In the genomic region with DNA sequence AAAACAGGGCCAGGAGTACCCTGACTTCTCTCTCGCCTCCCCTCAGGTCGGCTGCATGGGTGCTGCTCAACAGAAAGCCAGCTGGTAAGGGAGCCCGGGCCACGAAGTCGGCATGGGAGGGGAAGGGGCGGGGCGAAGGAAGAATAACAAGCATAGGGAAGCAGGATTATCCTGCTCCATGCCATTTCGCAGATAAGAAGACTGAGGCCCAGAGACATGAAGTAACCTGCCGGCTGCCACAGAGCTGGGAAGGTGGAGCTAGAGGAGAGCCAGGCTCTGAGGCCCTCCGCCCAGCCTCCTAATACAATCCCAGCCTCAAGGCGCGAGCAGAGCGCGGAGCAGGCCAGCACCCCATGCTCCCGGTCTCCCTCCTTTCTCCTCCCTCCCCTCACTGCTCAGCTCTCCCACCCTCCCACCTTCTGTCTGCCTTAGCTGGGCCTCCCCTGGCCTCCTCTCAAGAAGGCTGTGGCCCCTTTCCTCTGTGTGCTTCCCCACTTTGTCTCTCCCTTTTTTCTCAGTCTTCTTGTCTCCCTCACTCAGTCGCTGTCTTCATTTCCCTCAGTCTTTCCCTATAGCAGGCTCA, we compare ENCODE assay signal across 8 cellular contexts. TPM values are rescaled to one million over a fixed set of nuclear protein-coding genes. Genes with fewer than 3 reads are reported as not detected.
DNase-seq lines count a peak whose midpoint lies in the region; ATAC-seq lines count a peak whose summit lies in the region.

No MANE protein-coding gene starts in this region.

- H3K4me1 ChIP-seq in iPS-18a (ENCODE audit: control insufficient read depth, low read depth, low read length): peaks cover 40% of the 10 kb centered on the region

- peak overlapping the region; percentile 56 for H3K9ac ChIP-seq in iPS-18a (ENCODE audit: low read length)

- in situ Hi-C loops in ACHN (cut with HindIII; ENCODE audit: low pct_ligation_motif_present, low pct_unique_long_range_greater_than_20kb, low sequenced_read_pairs): no loop called here

- H3K4me1 Mint-ChIP-seq in activated naive CD8-positive, alpha-beta T cell treated with anti-CD3 and anti-CD28 coated beads for 36 hours: peaks cover 27% of the 10 kb centered on the region
- peaks cover 44% of the 10 kb centered on the region for H3K4me1 Mint-ChIP-seq in stimulated activated naive CD8-positive, alpha-beta T cell treated with anti-CD3 and anti-CD28 coated beads, Interleukin-15, Interleukin-2, amounts not matched to agents 100 ng/mL and 50 ng/mL, for 24 hours (ENCODE audit: low read depth)

- peak overlapping the region; percentile 55 for H3K4me3 ChIP-seq in iPS-18a (ENCODE audit: low read length)

- H3K9me3 ChIP-seq in iPS-18a (ENCODE audit: control insufficient read depth, low read depth, low read length): no peaks in the 10 kb centered on the region

- no peaks in the 10 kb centered on the region for H3K36me3 ChIP-seq in iPS-18a (ENCODE audit: control insufficient read depth, low read depth, low read length)

- H3K27me3 Mint-ChIP-seq in activated naive CD8-positive, alpha-beta T cell treated with anti-CD3 and anti-CD28 coated beads for 36 hours: no peaks in the 10 kb centered on the region
- H3K27me3 Mint-ChIP-seq in stimulated activated naive CD8-positive, alpha-beta T cell treated with anti-CD3 and anti-CD28 coated beads, Interleukin-15, Interleukin-2, amounts not matched to agents 100 ng/mL and 50 ng/mL, for 24 hours: no peaks in the 10 kb centered on the region

- peak overlapping the region; percentile 91 for H3K27ac Mint-ChIP-seq in activated naive CD8-positive, alpha-beta T cell treated with anti-CD3 and anti-CD28 coated beads for 36 hours
- H3K27ac Mint-ChIP-seq in stimulated activated naive CD8-positive, alpha-beta T cell treated with anti-CD3 and anti-CD28 coated beads, Interleukin-15, Interleukin-2, amounts not matched to agents 100 ng/mL and 50 ng/mL, for 24 hours: peak overlapping the region; percentile 97

- peak overlapping the region; percentile 68 for H3K4me3 Mint-ChIP-seq in activated naive CD8-positive, alpha-beta T cell treated with anti-CD3 and anti-CD28 coated beads for 36 hours
- H3K4me3 Mint-ChIP-seq in stimulated activated naive CD8-positive, alpha-beta T cell treated with anti-CD3 and anti-CD28 coated beads, Interleukin-15, Interleukin-2, amounts not matched to agents 100 ng/mL and 50 ng/mL, for 24 hours: peak overlapping the region; percentile 67

- no peaks in the 10 kb centered on the region for H3K9me3 Mint-ChIP-seq in activated naive CD8-positive, alpha-beta T cell treated with anti-CD3 and anti-CD28 coated beads for 36 hours
- H3K9me3 Mint-ChIP-seq in stimulated activated naive CD8-positive, alpha-beta T cell treated with anti-CD3 and anti-CD28 coated beads, Interleukin-15, Interleukin-2, amounts not matched to agents 100 ng/mL and 50 ng/mL, for 24 hours: no peaks in the 10 kb centered on the region

- no peaks in the 10 kb centered on the region for H3K36me3 Mint-ChIP-seq in activated naive CD8-positive, alpha-beta T cell treated with anti-CD3 and anti-CD28 coated beads for 36 hours
- no peaks in the 10 kb centered on the region for H3K36me3 Mint-ChIP-seq in stimulated activated naive CD8-positive, alpha-beta T cell treated with anti-CD3 and anti-CD28 coated beads, Interleukin-15, Interleukin-2, amounts not matched to agents 100 ng/mL and 50 ng/mL, for 24 hours (ENCODE audit: low read depth)

- no peak for DNase-seq in activated naive CD8-positive, alpha-beta T cell treated with anti-CD3 and anti-CD28 coated beads for 36 hours
- DNase-seq in AG08395 (ENCODE audit: low spot score): no peak
- DNase-seq in MV-4-11 (lab: John Stamatoyannopoulos, UW): no peak
- no peak for DNase-seq in ACHN

- ATAC-seq in GM18502 (IDR thresholded peaks at IDR 0.05; ENCODE audit: poor library complexity, unreplicated experiment): peak; percentile 32
- ATAC-seq in HG02884 (IDR thresholded peaks at IDR 0.05; ENCODE audit: unreplicated experiment): peak; percentile 15

- H3K27ac ChIP-seq in iPS-18a (ENCODE audit: low read length): peak overlapping the region; percentile 73

- H3K27me3 ChIP-seq in iPS-18a (ENCODE audit: control insufficient read depth, insufficient read depth, low read length): no peaks in the 10 kb centered on the region

RNA-seq across cellular contexts. Expression of a gene that starts 13.2 kb away (rescaled TPM):
- 100 to 1,000 TPM; 803 to 814 TPM for total RNA-seq in activated naive CD8-positive, alpha-beta T cell treated with anti-CD3 and anti-CD28 coated beads for 36 hours

RNA-seq across cellular contexts. Expression of a gene that starts 25.3 kb away (rescaled TPM):
- total RNA-seq in activated naive CD8-positive, alpha-beta T cell treated with anti-CD3 and anti-CD28 coated beads for 36 hours: 10 to 100 TPM; 13.1 to 14.2 TPM
